ENCODE assay signal across 8 cellular contexts in the genomic region with DNA sequence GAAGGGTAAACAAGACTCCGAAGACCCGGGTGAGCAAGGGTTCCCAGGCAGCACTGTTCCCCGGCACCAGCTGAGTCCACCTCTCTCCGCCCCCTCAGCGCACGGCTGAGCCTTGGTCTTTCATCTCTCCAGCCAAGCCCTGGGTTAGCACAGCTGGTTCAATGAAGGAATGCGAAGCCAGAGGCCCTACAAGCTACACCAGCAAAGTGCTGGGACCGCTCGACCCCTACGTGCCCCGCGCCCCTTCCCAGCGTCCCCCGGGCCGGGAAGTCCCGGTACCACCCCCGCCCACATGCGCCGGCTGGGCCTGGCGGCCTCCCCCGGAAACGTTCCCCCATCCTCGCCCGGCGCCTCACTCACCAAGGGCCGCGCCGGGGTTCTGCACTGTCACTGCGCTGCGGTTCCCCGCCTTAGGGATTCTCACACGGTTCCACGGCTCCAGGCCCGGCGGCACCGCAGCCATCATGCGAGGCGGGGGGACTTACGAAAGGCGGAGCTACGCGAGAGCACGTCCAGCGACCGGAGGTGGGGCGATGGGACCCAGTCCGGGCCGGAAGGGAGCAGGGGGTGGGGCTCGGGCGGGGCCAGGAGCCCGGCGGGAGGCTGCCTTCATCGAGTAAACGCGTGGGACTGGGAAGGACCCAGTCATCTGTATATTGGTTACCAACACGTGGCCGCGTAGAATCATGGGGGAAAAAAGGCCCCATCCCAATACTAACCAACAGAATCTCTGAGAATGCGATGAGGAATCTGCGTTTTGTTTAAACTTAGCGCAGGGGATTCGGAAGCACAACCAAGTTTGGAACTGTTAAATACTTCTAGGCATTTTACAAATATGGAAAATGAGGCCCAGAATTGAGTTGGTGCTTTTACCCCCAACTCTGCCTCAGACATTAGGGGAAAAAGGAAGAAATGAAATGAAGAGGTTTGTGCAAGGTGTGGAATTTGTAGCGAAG. TPM values are rescaled to one million over a fixed set of nuclear protein-coding genes. Genes with fewer than 3 reads are reported as not detected.
DNase-seq lines count a peak whose midpoint lies in the region; ATAC-seq and TF ChIP-seq lines count a peak whose summit lies in the region.

No MANE protein-coding gene starts in this region.

- peaks cover 5% of the 10 kb centered on the region for H3K4me1 ChIP-seq in thymus (ENCODE audit: control insufficient read depth, insufficient read depth, low read length)

- H3K36me3 Mint-ChIP-seq in activated naive CD8-positive, alpha-beta T cell treated with anti-CD3 and anti-CD28 coated beads, Interleukin-2, amount 10 ng/mL, durations not matched to agents 7 days and 5 days = peaks cover 17% of the 10 kb centered on the region
- peaks cover 12% of the 10 kb centered on the region for H3K36me3 Mint-ChIP-seq in osteocyte (ENCODE audit: unreplicated experiment)

- H3K36me3 ChIP-seq in thymus (ENCODE audit: control insufficient read depth, insufficient read depth) = no peaks in the 10 kb centered on the region

- peaks cover 1% of the 10 kb centered on the region for H3K9me3 Mint-ChIP-seq in activated naive CD8-positive, alpha-beta T cell treated with anti-CD3 and anti-CD28 coated beads, Interleukin-2, amount 10 ng/mL, durations not matched to agents 7 days and 5 days
- no peaks in the 10 kb centered on the region for H3K9me3 Mint-ChIP-seq in osteocyte (ENCODE audit: unreplicated experiment)

- WGBS in thymus = 4% methylated on average over 63 of the region's 63 CpGs

- peak; percentile 76 for TF ChIP-seq POLR2A in GM10847 (IDR thresholded peaks at IDR 0.05; ENCODE audit: extremely low read depth, insufficient read length)

- H3K27ac ChIP-seq in thymus (ENCODE audit: low read depth) = peak overlapping the region; percentile 95

- peak overlapping the region; percentile 96 for H3K4me3 ChIP-seq in thymus (ENCODE audit: low read length)

- ATAC-seq in HG02642 (IDR thresholded peaks at IDR 0.05; ENCODE audit: poor library complexity, unreplicated experiment) = peak; percentile 96
- peak; percentile 91 for ATAC-seq in activated naive CD8-positive, alpha-beta T cell treated with anti-CD3 and anti-CD28 coated beads, Interleukin-2, amount 10 ng/mL, durations not matched to agents 7 days and 5 days (ENCODE audit: low read depth)
- ATAC-seq in Right ventricle myocardium inferior = peak; percentile 99

- H3K27ac Mint-ChIP-seq in activated naive CD8-positive, alpha-beta T cell treated with anti-CD3 and anti-CD28 coated beads, Interleukin-2, amount 10 ng/mL, durations not matched to agents 7 days and 5 days = peak overlapping the region; percentile 88
- H3K27ac Mint-ChIP-seq in osteocyte (ENCODE audit: unreplicated experiment) = peak overlapping the region; percentile 84

- no peaks in the 10 kb centered on the region for H3K27me3 Mint-ChIP-seq in activated naive CD8-positive, alpha-beta T cell treated with anti-CD3 and anti-CD28 coated beads, Interleukin-2, amount 10 ng/mL, durations not matched to agents 7 days and 5 days
- no peaks in the 10 kb centered on the region for H3K27me3 Mint-ChIP-seq in osteocyte (ENCODE audit: unreplicated experiment)

- no peaks in the 10 kb centered on the region for H3K9me3 ChIP-seq in thymus (ENCODE audit: control insufficient read depth)

- no peaks in the 10 kb centered on the region for H3K27me3 ChIP-seq in thymus (ENCODE audit: control insufficient read depth, insufficient read depth)

- intact Hi-C loops in Right ventricle myocardium inferior (cut with DNase I) = no loop called here

- peaks cover 31% of the 10 kb centered on the region for H3K4me1 Mint-ChIP-seq in activated naive CD8-positive, alpha-beta T cell treated with anti-CD3 and anti-CD28 coated beads, Interleukin-2, amount 10 ng/mL, durations not matched to agents 7 days and 5 days
- H3K4me1 Mint-ChIP-seq in osteocyte (ENCODE audit: unreplicated experiment) = peaks cover 22% of the 10 kb centered on the region

- no peak for TF ChIP-seq CTCF in osteocyte (IDR thresholded peaks at IDR 0.05)

- peak; percentile 90 for DNase-seq in NCI-H1105 (lab: John Stamatoyannopoulos, UW)
- DNase-seq in SKM-1 (lab: John Stamatoyannopoulos, UW; ENCODE audit: unreplicated experiment) = peak; percentile 76
- DNase-seq in activated naive CD8-positive, alpha-beta T cell treated with anti-CD3 and anti-CD28 coated beads, Interleukin-2, amount 10 ng/mL, durations not matched to agents 7 days and 5 days = peak; percentile 83
- peak; percentile 94 for DNase-seq in Right ventricle myocardium inferior (ENCODE audit: missing footprints)
- peak; percentile 94 for DNase-seq in osteocyte (ENCODE audit: extremely low spot score, unreplicated experiment)

- POLR2A ChIA-PET in activated naive CD8-positive, alpha-beta T cell treated with anti-CD3 and anti-CD28 coated beads, Interleukin-2, amount 10 ng/mL, durations not matched to agents 7 days and 5 days (lab: Charles Lee) = interaction anchor here (1.0 to 2.3 kb wide), 5 partner anchors 9 to 725 kb away, joined by 3 to 20 read pairs (median 9); partner anchors contain the start of gene GTPBP8

- H3K4me3 Mint-ChIP-seq in activated naive CD8-positive, alpha-beta T cell treated with anti-CD3 and anti-CD28 coated beads, Interleukin-2, amount 10 ng/mL, durations not matched to agents 7 days and 5 days = peak overlapping the region; percentile 89
- peak overlapping the region; percentile 93 for H3K4me3 Mint-ChIP-seq in osteocyte (ENCODE audit: unreplicated experiment)

RNA-seq across cellular contexts. Expression of gene GTPBP8, which starts 28.7 kb away (rescaled TPM):
- total RNA-seq in activated naive CD8-positive, alpha-beta T cell treated with anti-CD3 and anti-CD28 coated beads, Interleukin-2, amount 10 ng/mL, durations not matched to agents 7 days and 5 days = 10 to 100 TPM; 26.5 to 26.6 TPM
- total RNA-seq in Right ventricle myocardium inferior (27.6 TPM), osteocyte (18.2 and 19.9 TPM in 2 replicates)
- 13.2 TPM for polyA plus RNA-seq in thymus

RNA-seq across cellular contexts. Expression of gene CD200R1, which starts 44.6 kb away (rescaled TPM):
- total RNA-seq in activated naive CD8-positive, alpha-beta T cell treated with anti-CD3 and anti-CD28 coated beads, Interleukin-2, amount 10 ng/mL, durations not matched to agents 7 days and 5 days = 10 to 100 TPM; 11.4 to 11.6 TPM
- total RNA-seq in Right ventricle myocardium inferior = 1.0 TPM
- total RNA-seq in osteocyte = not detected in 2 replicates
- 2.5 TPM for polyA plus RNA-seq in thymus

Comparison
In these comparisons a context has a peak if more than half of its experiments do, and no peak if none do; other contexts are left out.
1. Peak in every context shown above with its lines: DNase-seq, ATAC-seq, H3K4me3 ChIP-seq and H3K27ac ChIP-seq.